6 cellular contexts compared by ENCODE assay signal in the genomic region with DNA sequence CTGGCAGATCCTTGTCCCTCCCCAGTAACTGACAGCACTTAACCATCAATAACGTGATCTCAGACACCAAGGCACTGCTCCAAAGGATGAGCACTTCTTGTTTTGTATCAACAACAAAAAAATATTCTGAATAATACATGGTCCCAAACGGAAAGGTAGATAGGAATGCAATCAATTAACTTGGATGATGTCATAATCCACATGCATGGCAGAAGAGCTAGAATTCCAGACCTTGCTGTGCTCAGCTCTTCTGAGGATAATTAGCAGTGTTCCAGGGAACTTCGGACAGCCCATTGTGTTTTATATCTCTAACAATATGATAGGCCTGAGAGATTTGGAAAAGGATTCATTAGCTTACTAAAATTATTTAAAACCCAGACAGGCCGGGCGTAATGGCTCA.
"Had no signal": no experiment of that assay in that cellular context is flagged by ENCODE, and none has a peak within 500 bp of the region (broad histone marks: within the 10 kb centered on the region; RNA-seq: fewer than 3 reads in every experiment).

No MANE protein-coding gene starts in this region.

- H3K36me3 ChIP-seq: HAP-1 had no signal

- H2AFZ ChIP-seq: GM23248 had no signal

- FAIRE-seq: HTR-8/SVneo had no signal

- H3K4me1 ChIP-seq: HAP-1 had no signal

- H3K4me3 ChIP-seq: GM23248, HAP-1 had no signal

- H3K9ac ChIP-seq: GM23248 had no signal

- DNase-seq: GM23248, GOT3, H7, KBM-7 had no signal

- H3K27ac ChIP-seq: GM23248 had no signal

- H3K9me3 ChIP-seq: HAP-1 had no signal
